15 cellular contexts compared by ENCODE assay signal in genomic region chr5:14859980-14860379, GRCh38.
"Had no signal": no experiment of that assay in that cellular context is flagged by ENCODE, and none has a peak within 500 bp of the region (broad histone marks: within the 10 kb centered on the region; RNA-seq: fewer than 3 reads in every experiment).

No MANE protein-coding gene starts in this region.

- H3K9ac ChIP-seq: neural progenitor cell had no signal

- H3K27ac ChIP-seq: epithelial cell of prostate, gastroesophageal sphincter, neural progenitor cell, upper lobe of left lung had no signal

- H3K4me1 ChIP-seq: neural progenitor cell, upper lobe of left lung had no signal

- H2AFZ ChIP-seq: neural progenitor cell had no signal

- H3K27me3 ChIP-seq: gastroesophageal sphincter, neural progenitor cell, upper lobe of left lung had no signal

- H3K4me2 ChIP-seq: neural progenitor cell had no signal

- H3K9me3 ChIP-seq: gastroesophageal sphincter, upper lobe of left lung had no signal

- H3K36me3 ChIP-seq: gastroesophageal sphincter, neural progenitor cell, upper lobe of left lung had no signal

- H3K4me3 ChIP-seq: gastroesophageal sphincter, neural progenitor cell, upper lobe of left lung had no signal

- ATAC-seq: gastroesophageal sphincter; left colon; stimulated activated naive CD8-positive, alpha-beta T cell treated with anti-CD3 and anti-CD28 coated beads, Interleukin-15, Interleukin-2, amounts not matched to agents 100 U/mL and 50 U/mL, for 24 hours had no signal

- DNase-seq: activated CD4-positive, alpha-beta memory T cell treated with anti-CD3 and anti-CD28 coated beads, Interleukin-2, amount 10 ng/mL, durations not matched to agents 7 days and 5 days; activated CD4-positive, alpha-beta T cell treated with anti-CD3 and anti-CD28 coated beads for 4 hours; activated effector memory CD4-positive, alpha-beta T cell treated with Interleukin-2 at 50 U/mL for 16 hours; activated naive CD4-positive, alpha-beta T cell treated with anti-CD3 and anti-CD28 coated beads, Interleukin-2, amount 50 U/mL, for 16 hours; activated T-cell treated with anti-CD3 and anti-CD28 coated beads, Interleukin-2, amount 50 U/mL, for 24 hours; effector memory CD4-positive, alpha-beta T cell; left colon; naive B cell; stimulated activated CD4-positive, alpha-beta T cell treated with anti-CD3 and anti-CD28 coated beads, Interleukin-15, amount 100 ng/mL, for 24 hours; stimulated activated CD4-positive, alpha-beta T cell treated with anti-CD3 and anti-CD28 coated beads, Interleukin-4, amount 100 ng/mL, for 1 hour; stimulated activated naive CD8-positive, alpha-beta T cell treated with anti-CD3 and anti-CD28 coated beads, Interleukin-15, Interleukin-2, amounts not matched to agents 100 U/mL and 50 U/mL, for 24 hours; upper lobe of left lung had no signal
